Comparison of ENCODE assay signal across 7 cellular contexts in the genomic region with DNA sequence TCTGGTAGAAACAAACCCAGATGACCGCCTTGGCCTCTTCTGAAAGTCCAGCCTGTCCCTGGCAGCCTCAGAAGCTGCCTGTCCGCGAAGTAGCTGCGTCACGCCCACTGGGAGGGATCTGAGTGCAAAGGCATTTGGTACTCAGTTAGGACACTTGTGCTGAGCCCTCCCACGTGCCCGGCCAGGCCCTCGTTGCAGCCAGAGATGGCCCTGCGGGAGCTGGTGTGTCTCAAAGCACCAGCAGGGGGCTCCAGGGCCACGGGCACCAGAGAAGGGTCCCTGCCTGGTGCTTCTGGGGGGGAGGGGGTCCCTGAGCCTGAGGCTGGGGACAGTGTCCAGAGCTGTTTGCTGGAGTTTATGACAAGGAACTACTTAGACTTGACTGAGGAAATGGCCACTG.
DNase-seq lines count a peak whose midpoint lies in the region; TF ChIP-seq lines count a peak whose summit lies in the region.
"Had no signal": no experiment of that assay in that cellular context is flagged by ENCODE, and none has a peak within 500 bp of the region (broad histone marks: within the 10 kb centered on the region; RNA-seq: fewer than 3 reads in every experiment).

No MANE protein-coding gene starts in this region.

- H3K4me3 Mint-ChIP-seq in nephron progenitor cell = no peak overlapping the region
- H3K4me3 Mint-ChIP-seq: activated naive CD4-positive, alpha-beta T cell treated with anti-CD3 and anti-CD28 coated beads for 36 hours had no signal

- in situ Hi-C loops in astrocyte of the spinal cord (cut with HindIII; ENCODE audit: low sequenced_read_pairs) = no loop called here

- peaks cover 14% of the 10 kb centered on the region for H3K9me3 Mint-ChIP-seq in nephron progenitor cell
- H3K9me3 Mint-ChIP-seq: activated naive CD4-positive, alpha-beta T cell treated with anti-CD3 and anti-CD28 coated beads for 36 hours had no signal

- peaks cover 52% of the 10 kb centered on the region for H3K36me3 Mint-ChIP-seq in nephron progenitor cell (ENCODE audit: low read depth)

- H3K4me3 ChIP-seq in GM12875 (ENCODE audit: low read depth, low read length) = no peak overlapping the region
- no peak overlapping the region for H3K4me3 ChIP-seq in astrocyte of the spinal cord (ENCODE audit: low read depth, low read length)

- TF ChIP-seq CTCF in GM12875 (IDR thresholded peaks at IDR 0.05; ENCODE audit: borderline replicate concordance, insufficient read depth, low read depth, low read length) (peak; percentile 57), astrocyte of the spinal cord (IDR thresholded peaks at IDR 0.05; ENCODE audit: low read depth, low read length) (peak; percentile 60), nephron progenitor cell (IDR thresholded peaks at IDR 0.05) (peak; percentile 55)

- H3K27ac Mint-ChIP-seq in nephron progenitor cell = peak overlapping the region; percentile 84
- H3K27ac Mint-ChIP-seq: activated naive CD4-positive, alpha-beta T cell treated with anti-CD3 and anti-CD28 coated beads for 36 hours had no signal

- no peaks in the 10 kb centered on the region for H3K27me3 Mint-ChIP-seq in nephron progenitor cell (ENCODE audit: low read depth, poor library complexity)

- DNase-seq in astrocyte of the spinal cord (ENCODE audit: low read depth, low spot score) (no peak), nephron progenitor cell (peak; percentile 67), cortex of kidney (lab: John Stamatoyannopoulos, UW) (no peak), epidermal melanocyte (ENCODE audit: insufficient read length, low spot score) (no peak), pons (ENCODE audit: low spot score) (no peak)
- DNase-seq: activated naive CD4-positive, alpha-beta T cell treated with anti-CD3 and anti-CD28 coated beads for 36 hours had no signal

- H3K4me1 Mint-ChIP-seq in nephron progenitor cell = peaks cover 36% of the 10 kb centered on the region
